In the genomic region with DNA sequence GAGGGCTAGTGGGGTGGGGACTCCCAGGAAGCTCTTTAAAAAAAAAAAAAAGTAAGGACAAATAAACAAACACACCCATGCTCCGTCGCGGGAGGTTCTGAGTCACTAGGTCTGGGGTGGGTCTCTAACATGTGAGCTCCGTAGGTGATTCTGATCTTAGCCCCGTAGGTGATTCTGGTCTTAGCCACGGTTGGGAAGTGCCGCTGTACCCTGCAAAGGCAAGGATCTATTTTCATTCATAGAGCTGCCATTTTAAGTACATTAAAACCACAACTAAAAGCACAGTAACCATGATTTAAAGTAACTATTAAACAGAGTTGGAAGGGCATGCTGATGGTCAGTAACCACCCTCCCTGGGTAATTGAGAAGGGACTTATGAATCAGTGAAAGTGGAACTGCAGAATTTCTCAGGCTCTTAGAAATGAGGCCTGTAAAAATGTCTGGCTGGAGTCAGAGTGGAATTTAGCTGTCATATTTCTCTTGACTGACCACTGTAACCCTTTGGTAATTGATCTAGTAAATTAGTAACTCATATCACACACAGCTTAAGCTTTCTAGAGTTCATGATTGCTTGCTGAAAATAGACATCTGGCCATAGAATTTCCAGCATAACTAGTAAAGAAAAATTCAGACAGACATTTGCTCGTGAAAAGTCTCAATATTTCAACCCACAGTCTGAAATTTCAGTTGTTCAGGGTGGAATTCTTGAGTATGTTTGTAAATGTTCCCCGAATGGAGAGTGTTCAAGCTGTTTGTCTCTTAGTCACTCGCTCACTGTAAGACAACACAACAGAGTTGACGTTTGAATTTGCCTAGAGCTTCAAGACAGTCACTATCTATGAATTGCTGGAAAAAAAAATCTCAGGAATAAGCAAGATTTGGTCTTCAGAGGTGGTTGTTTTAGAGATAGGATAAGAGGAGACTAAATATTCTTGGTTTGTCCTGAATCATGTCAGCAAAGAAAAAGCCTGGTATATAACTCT, we compare ENCODE assay signal across 12 cellular contexts. TPM values are rescaled to one million over a fixed set of nuclear protein-coding genes. Genes with fewer than 3 reads are reported as not detected.
A peak's percentile ranks its signal among the peaks of the same experiment; 100 is the strongest.
DNase-seq lines count a peak whose midpoint lies in the region; ATAC-seq, FAIRE-seq and TF ChIP-seq lines count a peak whose summit lies in the region.
"Had no signal": no experiment of that assay in that cellular context is flagged by ENCODE, and none has a peak within 500 bp of the region (broad histone marks: within the 10 kb centered on the region; RNA-seq: fewer than 3 reads in every experiment).

No MANE protein-coding gene starts in this region.

- ATAC-seq in A549 (peak; percentile 91 to 95), HG03159 (IDR thresholded peaks at IDR 0.05; ENCODE audit: unreplicated experiment) (peak; percentile 57), body of pancreas (peak; percentile 62), HG03025 (IDR thresholded peaks at IDR 0.05; ENCODE audit: low FRiP score, unreplicated experiment) (no peak), GM19467 (IDR thresholded peaks at IDR 0.05; ENCODE audit: unreplicated experiment) (no peak)
- ATAC-seq in stimulated activated effector memory CD8-positive, alpha-beta T cell treated with anti-CD3 and anti-CD28 coated beads, Interleukin-12 subunit alpha, Interleukin-12 subunit beta, amount 100 ng/mL, for 72 hours: no peak
- ATAC-seq: heart right ventricle had no signal

- CTCF ChIA-PET in A549 (lab: Yijun Ruan, JAX): interaction anchor here (0.6 to 1.0 kb wide), 3 partner anchors 164 to 351 kb away, joined by 3 read pairs; no protein-coding TSS in a partner anchor

- H3K4me1 ChIP-seq in A549: peaks cover 55% of the 10 kb centered on the region
- peaks cover 14% of the 10 kb centered on the region for H3K4me1 ChIP-seq in body of pancreas
- H3K4me1 ChIP-seq: tibial artery had no signal

- peak; percentile 97 for FAIRE-seq in A549 (lab: Jason Lieb, UNC)

- no peaks in the 10 kb centered on the region for H3K4me1 Mint-ChIP-seq in stimulated activated effector memory CD8-positive, alpha-beta T cell treated with anti-CD3 and anti-CD28 coated beads, Interleukin-12 subunit alpha, Interleukin-12 subunit beta, amount 100 ng/mL, for 72 hours
- H3K4me1 Mint-ChIP-seq: activated naive CD4-positive, alpha-beta T cell treated with anti-CD3 and anti-CD28 coated beads, Interleukin-2, amount 50 U/mL, for 24 hours had no signal

- H3K4me3 ChIP-seq in A549 (peak overlapping the region; percentile 27; the same call in 1 of the 3 replicates), body of pancreas (no peak overlapping the region), lower leg skin (ENCODE audit: low read depth, poor library complexity, severe bottlenecking) (no peak overlapping the region)
- H3K4me3 ChIP-seq: heart right ventricle, tibial artery had no signal

- TF ChIP-seq RAD21 in A549 (conservative IDR thresholded peaks at IDR 0.05 in 1 of 2, IDR thresholded peaks at IDR 0.05 in 1 of 2): peak in 1 of 2 experiments; percentile 38; a peak in 3 of 5 replicates

- no peaks in the 10 kb centered on the region for H3K27me3 ChIP-seq in body of pancreas
- H3K27me3 ChIP-seq: heart right ventricle, tibial artery had no signal

- no peaks in the 10 kb centered on the region for H3K36me3 Mint-ChIP-seq in stimulated activated effector memory CD8-positive, alpha-beta T cell treated with anti-CD3 and anti-CD28 coated beads, Interleukin-12 subunit alpha, Interleukin-12 subunit beta, amount 100 ng/mL, for 72 hours
- H3K36me3 Mint-ChIP-seq: activated naive CD4-positive, alpha-beta T cell treated with anti-CD3 and anti-CD28 coated beads, Interleukin-2, amount 50 U/mL, for 24 hours had no signal

- no peak overlapping the region for H3K4me3 Mint-ChIP-seq in stimulated activated effector memory CD8-positive, alpha-beta T cell treated with anti-CD3 and anti-CD28 coated beads, Interleukin-12 subunit alpha, Interleukin-12 subunit beta, amount 100 ng/mL, for 72 hours
- H3K4me3 Mint-ChIP-seq: activated naive CD4-positive, alpha-beta T cell treated with anti-CD3 and anti-CD28 coated beads, Interleukin-2, amount 50 U/mL, for 24 hours had no signal

- TF ChIP-seq CTCF in A549 (IDR thresholded peaks at IDR 0.05) (no peak), body of pancreas (IDR thresholded peaks at IDR 0.05) (no peak), lower leg skin (IDR thresholded peaks at IDR 0.05) (no peak)

- DNase-seq in A549 (ENCODE audit: low read depth in 1 of 2, low spot score in 1 of 2) (peak; percentile 89 to 92), body of pancreas (peak; percentile 20 to 69 (median 58)), lower leg skin (ENCODE audit: low spot score in 2 of 2) (peak; percentile 62 to 77)
- no peak for DNase-seq in stimulated activated CD4-positive, alpha-beta T cell treated with anti-CD3 and anti-CD28 coated beads, Interleukin-4, amount 100 ng/mL, for 1 hour
- DNase-seq in stimulated activated effector memory CD8-positive, alpha-beta T cell treated with anti-CD3 and anti-CD28 coated beads, Interleukin-12 subunit alpha, Interleukin-12 subunit beta, amount 100 ng/mL, for 72 hours (ENCODE audit: low spot score in 2 of 2): no peak
- DNase-seq: heart right ventricle, NCI-H2227 treated with DMSO at 0.1 percent for 48 hours had no signal

- H3K36me3 ChIP-seq in body of pancreas (replicated peaks in 1 of 2; ENCODE audit: insufficient read depth in 1 of 2, low read depth in 2 of 2): no peaks in the 10 kb centered on the region
- H3K36me3 ChIP-seq: heart right ventricle, tibial artery had no signal

- no peak overlapping the region for H3K27ac Mint-ChIP-seq in stimulated activated effector memory CD8-positive, alpha-beta T cell treated with anti-CD3 and anti-CD28 coated beads, Interleukin-12 subunit alpha, Interleukin-12 subunit beta, amount 100 ng/mL, for 72 hours
- H3K27ac Mint-ChIP-seq: activated naive CD4-positive, alpha-beta T cell treated with anti-CD3 and anti-CD28 coated beads, Interleukin-2, amount 50 U/mL, for 24 hours had no signal

- no peak for TF ChIP-seq POLR2A in A549 (IDR thresholded peaks at IDR 0.05; ENCODE audit: low read length)
- no peak for TF ChIP-seq POLR2A in body of pancreas (IDR thresholded peaks at IDR 0.05)
- no peak for TF ChIP-seq POLR2A in lower leg skin (IDR thresholded peaks at IDR 0.05)

- POLR2A ChIA-PET in A549 (lab: Yijun Ruan, JAX): interaction anchor here (0.7 to 1.0 kb wide), 4 partner anchors 33 to 105 kb away, joined by 3 to 6 read pairs (median 3); a partner anchor contains a TSS

- intact Hi-C loops in body of pancreas (cut with DNase I): no loop called here
- intact Hi-C loops in lower leg skin (cut with DNase I; ENCODE audit: low total_unique reads): no loop called here

- H3K9me3 Mint-ChIP-seq in stimulated activated effector memory CD8-positive, alpha-beta T cell treated with anti-CD3 and anti-CD28 coated beads, Interleukin-12 subunit alpha, Interleukin-12 subunit beta, amount 100 ng/mL, for 72 hours: peaks cover 3% of the 10 kb centered on the region
- H3K9me3 Mint-ChIP-seq: activated naive CD4-positive, alpha-beta T cell treated with anti-CD3 and anti-CD28 coated beads, Interleukin-2, amount 50 U/mL, for 24 hours had no signal

- H3K4me2 ChIP-seq in A549: peak overlapping the region; percentile 89

- TF ChIP-seq EP300 in A549 (IDR thresholded peaks at IDR 0.05): peak; percentile 57 to 64; a peak in 2 of 5 replicates

- 2% methylated on average over 11 of the region's 11 CpGs for WGBS in A549 (ENCODE audit: missing lambda C conversion rate)
- WGBS in body of pancreas, 2 donors: 18 to 36% methylated on average over 11 of the region's 11 CpGs
- 56 to 59% methylated on average over 11 of the region's 11 CpGs for WGBS in lower leg skin, 2 donors

- H3K27ac ChIP-seq in A549: peak overlapping the region; percentile 79 to 81
- peak overlapping the region; percentile 22 to 75 (median 52) for H3K27ac ChIP-seq in body of pancreas
- H3K27ac ChIP-seq: heart right ventricle, tibial artery had no signal

- H3K9me3 ChIP-seq in A549: no peaks in the 10 kb centered on the region
- no peaks in the 10 kb centered on the region for H3K9me3 ChIP-seq in body of pancreas
- H3K9me3 ChIP-seq: heart right ventricle, tibial artery had no signal

TF ChIP-seq in A549, 52 proteins besides CTCF, POLR2A, EP300 and RAD21 (continues in another document):
- TF ChIP-seq MAFK (IDR thresholded peaks at IDR 0.05; ENCODE audit: partially characterized antibody) (no peak), GATA3 (IDR thresholded peaks at IDR 0.05; ENCODE audit: borderline replicate concordance) (peak; percentile 50; the same call in 1 of the 2 replicates), JUNB (IDR thresholded peaks at IDR 0.05) (peak; percentile 83), JUN (IDR thresholded peaks at IDR 0.05) (peak; percentile 29 to 83; a peak in 2 of 5 replicates), MYC (IDR thresholded peaks at IDR 0.05; ENCODE audit: borderline replicate concordance, low read length) (peak; percentile 54; the same call in 1 of the 2 replicates), BHLHE40 (IDR thresholded peaks at IDR 0.05; ENCODE audit: low read depth, low read length) (no peak), RNF2 (IDR thresholded peaks at IDR 0.05; ENCODE audit: borderline replicate concordance, low read depth) (no peak), POLR2AphosphoS2 (conservative IDR thresholded peaks at IDR 0.05; ENCODE audit: low read length) (no peak)
- TF ChIP-seq, protein P1, sequence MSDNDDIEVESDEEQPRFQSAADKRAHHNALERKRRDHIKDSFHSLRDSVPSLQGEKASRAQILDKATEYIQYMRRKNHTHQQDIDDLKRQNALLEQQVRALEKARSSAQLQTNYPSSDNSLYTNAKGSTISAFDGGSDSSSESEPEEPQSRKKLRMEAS (IDR thresholded peaks at IDR 0.05): peak; percentile 56
- TF ChIP-seq, protein P2, sequence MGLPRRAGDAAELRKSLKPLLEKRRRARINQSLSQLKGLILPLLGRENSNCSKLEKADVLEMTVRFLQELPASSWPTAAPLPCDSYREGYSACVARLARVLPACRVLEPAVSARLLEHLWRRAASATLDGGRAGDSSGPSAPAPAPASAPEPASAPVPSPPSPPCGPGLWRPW (IDR thresholded peaks at IDR 0.05): 0 out of 2 replicates have a peak, but pooled peaks have one; percentile 6

RNA-seq across cellular contexts. Expression of a gene that starts 34.2 kb away (rescaled TPM):
- polyA plus RNA-seq in A549 (2011; rRNA removed) (11.3 and 15.8 TPM in 2 replicates), A549 (2017; fragmentation: RNase III; extraction: RNeasy Plus Mini Kit Qiagen cat#74134 plus additional on column Dnase treatment) (14.4 to 16.5 TPM (median 14.5 TPM) in 3 replicates)
- 25.6 and 26.7 TPM in 2 replicates for polyA plus RNA-seq in A549 (2012; cell fraction: cytosol; rRNA removed)
- 54.2 and 56.7 TPM in 2 replicates for polyA plus RNA-seq in A549 (2012; cell fraction: nucleus; rRNA removed)
- polyA minus RNA-seq in A549 (2011; rRNA and poly(A)+ RNA removed): 30.2 and 36.0 TPM in 2 replicates
- total RNA-seq in body of pancreas (10 to 100 TPM in 1 of 2 donors, 1 to 10 TPM in 1; 9.1 to 25.7 TPM), lower leg skin (10 to 100 TPM in 3 of 4 donors, 1 to 10 TPM in 1; 5.6 to 23.1 (median 16.2) TPM)

Comparison
In these comparisons a context has a peak if more than half of its experiments do, and no peak if none do; other contexts are left out.
1. ATAC-seq: peak in A549 (2 of 2), HG03159 (single experiment) and body of pancreas (single experiment); none in HG03025 (single experiment), GM19467 (single experiment) and stimulated activated effector memory CD8-positive, alpha-beta T cell treated with anti-CD3 and anti-CD28 coated beads, Interleukin-12 subunit alpha, Interleukin-12 subunit beta, amount 100 ng/mL, for 72 hours (single experiment).
2. DNase-seq: peak in A549 (2 of 2), body of pancreas (4 of 4) and lower leg skin (2 of 2); none in stimulated activated CD4-positive, alpha-beta T cell treated with anti-CD3 and anti-CD28 coated beads, Interleukin-4, amount 100 ng/mL, for 1 hour (single experiment) and stimulated activated effector memory CD8-positive, alpha-beta T cell treated with anti-CD3 and anti-CD28 coated beads, Interleukin-12 subunit alpha, Interleukin-12 subunit beta, amount 100 ng/mL, for 72 hours (0 of 2).